ENCODE assay signal across 22 cellular contexts in genomic region chr7:106465704-106466468, GRCh38.
A peak's percentile ranks its signal among the peaks of the same experiment; 100 is the strongest.
DNase-seq lines count a peak whose midpoint lies in the region; TF ChIP-seq lines count a peak whose summit lies in the region.
"Had no signal": no experiment of that assay in that cellular context is flagged by ENCODE, and none has a peak within 500 bp of the region (broad histone marks: within the 10 kb centered on the region; RNA-seq: fewer than 3 reads in every experiment).

No MANE protein-coding gene starts in this region.

- H3K4me1 Mint-ChIP-seq in immature natural killer cell, result no peaks in the 10 kb centered on the region

- peaks cover 21% of the 10 kb centered on the region for H3K4me1 ChIP-seq in adipocyte (ENCODE audit: control insufficient read depth, insufficient read depth, low read length)
- peaks cover 29% of the 10 kb centered on the region for H3K4me1 ChIP-seq in testis
- no peaks in the 10 kb centered on the region for H3K4me1 ChIP-seq in effector memory CD4-positive, alpha-beta T cell (ENCODE audit: control insufficient read depth, insufficient read depth, low read length, poor library complexity, severe bottlenecking)
- H3K4me1 ChIP-seq: breast epithelium had no signal

- TF ChIP-seq POLR2A in testis (IDR thresholded peaks at IDR 0.05), result no peak

- H3K9me3 ChIP-seq in adipocyte (ENCODE audit: control insufficient read depth, low read length) (no peaks in the 10 kb centered on the region), testis (no peaks in the 10 kb centered on the region)
- H3K9me3 ChIP-seq in effector memory CD4-positive, alpha-beta T cell (ENCODE audit: control insufficient read depth, low read length), result no peaks in the 10 kb centered on the region
- H3K9me3 ChIP-seq: breast epithelium had no signal

- H3K27ac ChIP-seq in coronary artery (peak overlapping the region; percentile 62 to 70), testis (peak overlapping the region; percentile 52 to 72)
- H3K27ac ChIP-seq in effector memory CD4-positive, alpha-beta T cell (ENCODE audit: insufficient read depth, low read length, poor library complexity, severe bottlenecking), result no peak overlapping the region
- H3K27ac ChIP-seq: breast epithelium had no signal

- H3K9me3 Mint-ChIP-seq in immature natural killer cell, result no peaks in the 10 kb centered on the region
- H3K9me3 Mint-ChIP-seq: activated CD4-positive, alpha-beta T cell treated with anti-CD3 and anti-CD28 coated beads, Interleukin-2, amount 10 ng/mL, durations not matched to agents 7 days and 5 days; activated naive CD4-positive, alpha-beta T cell treated with anti-CD3 and anti-CD28 coated beads for 36 hours; CD4-positive, alpha-beta memory T cell had no signal

- H3K36me3 Mint-ChIP-seq in immature natural killer cell, result no peaks in the 10 kb centered on the region
- H3K36me3 Mint-ChIP-seq: activated CD8-positive, alpha-beta memory T cell treated with anti-CD3 and anti-CD28 coated beads, Interleukin-2, amount 10 ng/mL, durations not matched to agents 7 days and 5 days; CD4-positive, alpha-beta memory T cell had no signal

- H3K27me3 ChIP-seq in adipocyte (replicated peaks; ENCODE audit: control insufficient read depth, insufficient read depth, low read length) (no peaks in the 10 kb centered on the region), testis (no peaks in the 10 kb centered on the region)
- H3K27me3 ChIP-seq in effector memory CD4-positive, alpha-beta T cell (replicated peaks; ENCODE audit: control insufficient read depth, insufficient read depth, low read length, poor library complexity, severe bottlenecking), result no peaks in the 10 kb centered on the region
- H3K27me3 ChIP-seq: breast epithelium had no signal

- TF ChIP-seq CTCF in coronary artery (IDR thresholded peaks at IDR 0.05) (no peak), testis (IDR thresholded peaks at IDR 0.05) (no peak)

- DNase-seq in adipocyte (ENCODE audit: low read depth) (peak; percentile 48), coronary artery (ENCODE audit: low spot score) (no peak), myocyte (ENCODE audit: low read depth) (peak; percentile 75), testis (peak; percentile 51), immature natural killer cell (no peak), kidney glomerular epithelial cell (lab: John Stamatoyannopoulos, UW) (no peak)
- DNase-seq in effector memory CD4-positive, alpha-beta T cell, result no peak
- DNase-seq: activated CD4-positive, alpha-beta T cell treated with anti-CD3 and anti-CD28 coated beads, Interleukin-2, amount 10 ng/mL, durations not matched to agents 7 days and 5 days; activated CD8-positive, alpha-beta memory T cell treated with anti-CD3 and anti-CD28 coated beads, Interleukin-2, amount 10 ng/mL, durations not matched to agents 7 days and 5 days; activated naive CD4-positive, alpha-beta T cell treated with anti-CD3 and anti-CD28 coated beads for 36 hours; activated T-cell treated with anti-CD3 and anti-CD28 coated beads, Interleukin-2, amount 50 U/mL, for 72 hours; amniotic stem cell; CD4-positive, alpha-beta memory T cell; midbrain; NCI-H1092; NCI-H187 treated with DMSO at 0.1 percent for 48 hours; NCI-H526 treated with DMSO at 0.1 percent for 48 hours; nephron progenitor cell; small intestine; stimulated activated CD4-positive, alpha-beta T cell treated with anti-CD3 and anti-CD28 coated beads, Interleukin-2, amount 100 ng/mL, for 24 hours; T-helper 2 cell had no signal

- H3K4me3 ChIP-seq in adipocyte (ENCODE audit: low read length), result no peak overlapping the region
- H3K4me3 ChIP-seq in coronary artery, result no peak overlapping the region
- no peak overlapping the region for H3K4me3 ChIP-seq in testis
- no peak overlapping the region for H3K4me3 ChIP-seq in effector memory CD4-positive, alpha-beta T cell (ENCODE audit: insufficient read depth, low read depth, low read length, poor library complexity, severe bottlenecking)
- H3K4me3 ChIP-seq: breast epithelium had no signal

- H3K36me3 ChIP-seq in adipocyte (ENCODE audit: control insufficient read depth, insufficient read depth, low read length, severe bottlenecking) (no peaks in the 10 kb centered on the region), testis (ENCODE audit: low read depth, missing control alignments) (no peaks in the 10 kb centered on the region)
- H3K36me3 ChIP-seq in effector memory CD4-positive, alpha-beta T cell (ENCODE audit: control insufficient read depth, insufficient read depth, low read length), result no peaks in the 10 kb centered on the region
- H3K36me3 ChIP-seq: breast epithelium had no signal

- intact Hi-C loops in testis (cut with DNase I; ENCODE audit: low total_unique reads), result no loop called here

- WGBS in testis, 2 donors, result 64 to 68% methylated on average over 5 of the region's 5 CpGs

- H3K27me3 Mint-ChIP-seq in immature natural killer cell (ENCODE audit: low read depth in 3 of 3), result peaks cover 2 to 6% (median 5%) of the 10 kb centered on the region in 3 donors
- H3K27me3 Mint-ChIP-seq: activated CD4-positive, alpha-beta T cell treated with anti-CD3 and anti-CD28 coated beads, Interleukin-2, amount 10 ng/mL, durations not matched to agents 7 days and 5 days had no signal

- H3K4me3 Mint-ChIP-seq in immature natural killer cell, result no peak overlapping the region
- H3K4me3 Mint-ChIP-seq: activated CD4-positive, alpha-beta T cell treated with anti-CD3 and anti-CD28 coated beads, Interleukin-2, amount 10 ng/mL, durations not matched to agents 7 days and 5 days; activated CD8-positive, alpha-beta memory T cell treated with anti-CD3 and anti-CD28 coated beads, Interleukin-2, amount 10 ng/mL, durations not matched to agents 7 days and 5 days; activated naive CD4-positive, alpha-beta T cell treated with anti-CD3 and anti-CD28 coated beads for 36 hours; activated T-cell treated with anti-CD3 and anti-CD28 coated beads, Interleukin-2, amount 50 U/mL, for 72 hours; CD4-positive, alpha-beta memory T cell; nephron progenitor cell had no signal

- H3K9ac ChIP-seq in adipocyte (ENCODE audit: low read length), result no peak overlapping the region

- no peak overlapping the region for H3K27ac Mint-ChIP-seq in immature natural killer cell
- H3K27ac Mint-ChIP-seq: activated CD4-positive, alpha-beta T cell treated with anti-CD3 and anti-CD28 coated beads, Interleukin-2, amount 10 ng/mL, durations not matched to agents 7 days and 5 days; activated CD8-positive, alpha-beta memory T cell treated with anti-CD3 and anti-CD28 coated beads, Interleukin-2, amount 10 ng/mL, durations not matched to agents 7 days and 5 days; activated naive CD4-positive, alpha-beta T cell treated with anti-CD3 and anti-CD28 coated beads for 36 hours; activated T-cell treated with anti-CD3 and anti-CD28 coated beads, Interleukin-2, amount 50 U/mL, for 72 hours; nephron progenitor cell had no signal

Comparison
In these comparisons a context has a peak if more than half of its experiments do, and no peak if none do; other contexts are left out.
1. DNase-seq: peak in adipocyte (single experiment), myocyte (single experiment) and testis (single experiment); none in coronary artery (single experiment), effector memory CD4-positive, alpha-beta T cell (0 of 3), immature natural killer cell (0 of 3) and kidney glomerular epithelial cell (single experiment).